In genomic region chr1:9251501-9251900, GRCh38 we compare ENCODE assay signal across 1 cellular context.
TF ChIP-seq lines count a peak whose summit lies in the region.

No MANE protein-coding gene starts in this region.

TF ChIP-seq in H1, 55 proteins besides CTCF, POLR2A, EP300 and RAD21:
- no peak for TF ChIP-seq KDM1A (IDR thresholded peaks at IDR 0.05; ENCODE audit: borderline replicate concordance, low read length)
- no peak for TF ChIP-seq ATF3 (IDR thresholded peaks at IDR 0.05; ENCODE audit: insufficient read depth, low read depth, low read length)
- TF ChIP-seq CHD1 (IDR thresholded peaks at IDR 0.05; ENCODE audit: low read depth, low read length), result no peak
- TF ChIP-seq ASH2L (IDR thresholded peaks at IDR 0.05; ENCODE audit: low read length), result no peak
- no peak for TF ChIP-seq SIN3A (conservative IDR thresholded peaks at IDR 0.05 in 1 of 2, IDR thresholded peaks at IDR 0.05 in 1 of 2; ENCODE audit: low read depth in 1 of 2, low read length in 2 of 2)
- TF ChIP-seq ZNF274 (IDR thresholded peaks at IDR 0.05; ENCODE audit: borderline replicate concordance, extremely low read depth, low read length), result no peak
- TF ChIP-seq E2F6 (IDR thresholded peaks at IDR 0.05), result no peak
- no peak for TF ChIP-seq EGR1 (IDR thresholded peaks at IDR 0.05; ENCODE audit: borderline replicate concordance, low read depth, low read length)
- TF ChIP-seq CBX8 (IDR thresholded peaks at IDR 0.05; ENCODE audit: borderline replicate concordance, low read depth, low read length), result no peak
